In genomic region chr5:140555747-140556312, GRCh38 we compare ENCODE assay signal across 9 cellular contexts. TPM values are rescaled to one million over a fixed set of nuclear protein-coding genes. Genes with fewer than 3 reads are reported as not detected.
A peak's percentile ranks its signal among the peaks of the same experiment; 100 is the strongest.
DNase-seq lines count a peak whose midpoint lies in the region; TF ChIP-seq lines count a peak whose summit lies in the region.
"Had no signal": no experiment of that assay in that cellular context is flagged by ENCODE, and none has a peak within 500 bp of the region (broad histone marks: within the 10 kb centered on the region; RNA-seq: fewer than 3 reads in every experiment).

No MANE protein-coding gene starts in this region.

- H3F3A ChIP-seq in SU-DHL-6 (ENCODE audit: insufficient read depth) = no peaks in the 10 kb centered on the region

- WGBS in stomach, 5 donors = 52 to 82% (median 64%) methylated on average over 1 of the region's 1 CpG

- H3K79me2 ChIP-seq in SU-DHL-6 (ENCODE audit: insufficient read depth, low read length) = peaks cover 45% of the 10 kb centered on the region

- no peak overlapping the region for H2AFZ ChIP-seq in SU-DHL-6 (ENCODE audit: low read depth, low read length, severe bottlenecking)

- no peak for TF ChIP-seq POLR2A in stomach (IDR thresholded peaks at IDR 0.05)

- TF ChIP-seq CTCF in SU-DHL-6 (IDR thresholded peaks at IDR 0.05; ENCODE audit: insufficient read depth, low read length, poor library complexity, severe bottlenecking) (no peak), foreskin fibroblast (IDR thresholded peaks at IDR 0.05; ENCODE audit: low read depth, low read length) (no peak), stomach (IDR thresholded peaks at IDR 0.05) (no peak)

- H3K9me3 ChIP-seq in SU-DHL-6 (ENCODE audit: insufficient read depth, low read length) (no peaks in the 10 kb centered on the region), stomach (no peaks in the 10 kb centered on the region)

- intact Hi-C loops in stomach (cut with DNase I; ENCODE audit: low total_unique reads) = no loop called here

- no peaks in the 10 kb centered on the region for H3K9me2 ChIP-seq in SU-DHL-6 (replicated peaks; ENCODE audit: insufficient read depth, low read length)

- peak overlapping the region; percentile 94 for H3K9ac ChIP-seq in SU-DHL-6 (ENCODE audit: low read length)

- H3K4me1 ChIP-seq in stomach = peaks cover 17 to 66% (median 48%) of the 10 kb centered on the region in 4 donors

- peak overlapping the region; percentile 97 for H3K4me3 ChIP-seq in SU-DHL-6 (ENCODE audit: insufficient read depth, low read length, poor library complexity, severe bottlenecking)
- peak overlapping the region; percentile 78 to 80 for H3K4me3 ChIP-seq in foreskin fibroblast (ENCODE audit: low read depth in 1 of 2, low read length in 2 of 2)
- H3K4me3 ChIP-seq in stomach = peak overlapping the region; percentile 64 to 82 (median 74)

- TF ChIP-seq EP300 in stomach (IDR thresholded peaks at IDR 0.05) = no peak

- H3K36me3 ChIP-seq in SU-DHL-6 (ENCODE audit: low read length) (0 out of 2 replicates have a peak, but pooled peaks cover 3% of the 10 kb centered on the region), stomach (peaks cover 17 to 43% (median 32%) of the 10 kb centered on the region in 4 donors)

- H3K27me3 ChIP-seq in SU-DHL-6 (ENCODE audit: low read length) (no peaks in the 10 kb centered on the region), stomach (no peaks in the 10 kb centered on the region)

- H3K4me2 ChIP-seq in SU-DHL-6 (ENCODE audit: low read depth, low read length, poor library complexity, severe bottlenecking) = peak overlapping the region; percentile 88

- peak; percentile 44 for DNase-seq in activated CD8-positive, alpha-beta memory T cell treated with anti-CD3 and anti-CD28 coated beads, Interleukin-2, amount 50 U/mL, for 48 hours
- no peak for DNase-seq in activated CD8-positive, alpha-beta memory T cell treated with anti-CD3 and anti-CD28 coated beads, Interleukin-2, amount 50 U/mL, for 4 hours
- DNase-seq in foreskin fibroblast = no peak
- DNase-seq in stomach = no peak
- no peak for DNase-seq in SHP77 treated with DMSO at 0.1 percent for 48 hours (lab: John Stamatoyannopoulos, UW)
- no peak for DNase-seq in HPDE6-E6E7 (ENCODE audit: extremely low spot score)
- no peak for DNase-seq in NCI-H69 (lab: John Stamatoyannopoulos, UW)
- DNase-seq: COR-L47 had no signal

- H3K27ac ChIP-seq in SU-DHL-6 (ENCODE audit: low read depth, low read length) = peak overlapping the region; percentile 70
- H3K27ac ChIP-seq in stomach = peak overlapping the region in 4 of 5 donors; percentile 92 to 98 (median 94)

- no peaks in the 10 kb centered on the region for H4K20me1 ChIP-seq in SU-DHL-6 (ENCODE audit: low read depth, low read length)

RNA-seq across cellular contexts. Expression of gene SRA1, which starts 1.4 kb away (rescaled TPM):
- 10 to 100 TPM in 3 of 5 donors, 1 to 10 TPM in 1, not detected in 1; 1.8 to 26.8 (median 22.9) TPM for total RNA-seq in stomach
- 10 to 100 TPM; 37.7 to 51.0 (median 39.7) TPM for polyA plus RNA-seq in stomach

RNA-seq across cellular contexts. Expression of gene EIF4EBP3, which starts 8.4 kb away (rescaled TPM):
- total RNA-seq in stomach = 10 to 100 TPM in 1 of 5 donors, 1 to 10 TPM in 4; 2.7 to 15.1 (median 8.1) TPM
- 10 to 100 TPM; 66.1 to 90.9 (median 80.2) TPM for polyA plus RNA-seq in stomach

RNA-seq across cellular contexts. Expression of gene APBB3, which starts 8.6 kb away (rescaled TPM):
- total RNA-seq in stomach = 10 to 100 TPM in 3 of 5 donors, 1 to 10 TPM in 2; 5.4 to 40.8 (median 22.4) TPM
- polyA plus RNA-seq in stomach = 10 to 100 TPM in 2 of 3 donors, 1 to 10 TPM in 1; 9.8 to 29.8 (median 11.0) TPM

RNA-seq across cellular contexts. Expression of gene SLC35A4, which starts 8.8 kb away (rescaled TPM):
- 10 to 100 TPM; 11.4 to 62.0 (median 43.0) TPM for total RNA-seq in stomach
- polyA plus RNA-seq in stomach = 10 to 100 TPM; 30.4 to 47.7 (median 41.7) TPM
